In the genomic region with DNA sequence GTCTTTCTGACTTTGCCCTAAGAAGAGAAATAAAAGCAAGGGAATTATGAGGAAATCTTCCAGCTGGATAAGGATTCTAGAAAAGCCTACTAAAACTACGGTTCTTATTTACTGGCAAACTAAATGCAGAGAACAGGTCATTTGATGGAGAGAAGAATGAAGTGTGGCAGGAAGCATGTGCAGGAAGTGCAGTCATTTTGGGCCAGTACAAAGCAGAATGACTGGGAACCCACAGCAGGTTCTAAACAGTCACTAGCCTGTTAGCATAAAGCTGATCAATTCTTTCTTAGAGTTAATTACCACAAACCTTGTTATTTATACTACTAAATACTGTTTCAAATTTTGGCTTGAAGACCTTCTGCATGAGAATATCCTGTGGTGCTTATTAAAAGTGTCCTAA, we compare ENCODE assay signal across 24 cellular contexts. TPM values are rescaled to one million over a fixed set of nuclear protein-coding genes. Genes with fewer than 3 reads are reported as not detected.
DNase-seq lines count a peak whose midpoint lies in the region; ATAC-seq, FAIRE-seq and TF ChIP-seq lines count a peak whose summit lies in the region.
"Had no signal": no experiment of that assay in that cellular context is flagged by ENCODE, and none has a peak within 500 bp of the region (broad histone marks: within the 10 kb centered on the region; RNA-seq: fewer than 3 reads in every experiment).

No MANE protein-coding gene starts in this region.

- H3K36me3 Mint-ChIP-seq in activated CD8-positive, alpha-beta memory T cell treated with anti-CD3 and anti-CD28 coated beads, Interleukin-2, amount 10 ng/mL, durations not matched to agents 7 days and 5 days: peaks cover 2% of the 10 kb centered on the region
- no peaks in the 10 kb centered on the region for H3K36me3 Mint-ChIP-seq in activated CD8-positive, alpha-beta T cell treated with anti-CD3 and anti-CD28 coated beads for 36 hours (ENCODE audit: low read depth)

- H3K9me3 ChIP-seq in keratinocyte (ENCODE audit: control insufficient read depth, low read depth, low read length): no peaks in the 10 kb centered on the region
- H3K9me3 ChIP-seq: SJCRH30 had no signal

- DNase-seq in activated CD8-positive, alpha-beta memory T cell treated with anti-CD3 and anti-CD28 coated beads, Interleukin-2, amount 10 ng/mL, durations not matched to agents 7 days and 5 days: no peak
- DNase-seq in activated CD8-positive, alpha-beta memory T cell treated with anti-CD3 and anti-CD28 coated beads, Interleukin-2, amount 50 U/mL, for 48 hours: no peak
- DNase-seq in GM12892 (ENCODE audit: insufficient read length) (no peak), keratinocyte (ENCODE audit: low read depth, low spot score) (no peak), RCC 7860 (ENCODE audit: low spot score) (no peak), NCI-H2107 (lab: John Stamatoyannopoulos, UW) (no peak)
- no peak for DNase-seq in activated CD8-positive, alpha-beta T cell treated with anti-CD3 and anti-CD28 coated beads for 36 hours
- DNase-seq in central memory CD4-positive, alpha-beta T cell: no peak
- DNase-seq: Kasumi-1; MV-4-11; NCI-H1105; NCI-H1436 treated with DMSO at 0.1 percent for 48 hours; NCI-H1930; NCI-H446 treated with DMSO at 0.1 percent for 48 hours; NCI-H526; NCI-H82; NK-92 treated with Interleukin-12 subunit alpha and Interleukin-12 subunit beta, amount 100 ng/mL, for 24 hours; PC-3; SJCRH30 had no signal

- H3K4me3 Mint-ChIP-seq in activated CD8-positive, alpha-beta memory T cell treated with anti-CD3 and anti-CD28 coated beads, Interleukin-2, amount 10 ng/mL, durations not matched to agents 7 days and 5 days: no peak overlapping the region
- H3K4me3 Mint-ChIP-seq in activated CD8-positive, alpha-beta T cell treated with anti-CD3 and anti-CD28 coated beads for 36 hours: no peak overlapping the region

- no peak for TF ChIP-seq POLR2A in GM12892 (IDR thresholded peaks at IDR 0.05; ENCODE audit: low read depth, low read length)

- dilution Hi-C loops in keratinocyte (cut with MboI; ENCODE audit: extremely low pct_ligation_motif_present, low sequenced_read_pairs): no loop called here

- H3K4me1 ChIP-seq in keratinocyte (ENCODE audit: control insufficient read depth, extremely low read depth, insufficient read depth, low read length): no peaks in the 10 kb centered on the region

- intact Hi-C loops in activated CD8-positive, alpha-beta T cell treated with anti-CD3 and anti-CD28 coated beads for 36 hours (cut with micrococcal nuclease): no loop called here

- no peak overlapping the region for H3K27ac Mint-ChIP-seq in activated CD8-positive, alpha-beta memory T cell treated with anti-CD3 and anti-CD28 coated beads, Interleukin-2, amount 10 ng/mL, durations not matched to agents 7 days and 5 days
- H3K27ac Mint-ChIP-seq in activated CD8-positive, alpha-beta T cell treated with anti-CD3 and anti-CD28 coated beads for 36 hours: no peak overlapping the region

- POLR2A ChIA-PET in activated CD8-positive, alpha-beta T cell treated with anti-CD3 and anti-CD28 coated beads for 36 hours (lab: Charles Lee): no interaction called here

- H3K9me3 Mint-ChIP-seq in activated CD8-positive, alpha-beta memory T cell treated with anti-CD3 and anti-CD28 coated beads, Interleukin-2, amount 10 ng/mL, durations not matched to agents 7 days and 5 days (ENCODE audit: low read depth): no peaks in the 10 kb centered on the region
- H3K9me3 Mint-ChIP-seq in activated CD8-positive, alpha-beta T cell treated with anti-CD3 and anti-CD28 coated beads for 36 hours: no peaks in the 10 kb centered on the region

- H3K27ac ChIP-seq in keratinocyte (ENCODE audit: control insufficient read depth, insufficient read depth, low read length): no peak overlapping the region
- H3K27ac ChIP-seq: SJCRH30 had no signal

- H3K4me2 ChIP-seq in keratinocyte (ENCODE audit: control insufficient read depth, extremely low read depth, insufficient read depth, low read depth, low read length): no peak overlapping the region

- peaks cover 4% of the 10 kb centered on the region for H3K27me3 Mint-ChIP-seq in activated CD8-positive, alpha-beta memory T cell treated with anti-CD3 and anti-CD28 coated beads, Interleukin-2, amount 10 ng/mL, durations not matched to agents 7 days and 5 days
- H3K27me3 Mint-ChIP-seq in activated CD8-positive, alpha-beta T cell treated with anti-CD3 and anti-CD28 coated beads for 36 hours: no peaks in the 10 kb centered on the region

- CTCF ChIA-PET in activated CD8-positive, alpha-beta memory T cell treated with anti-CD3 and anti-CD28 coated beads, Interleukin-2, amount 10 ng/mL, durations not matched to agents 7 days and 5 days (lab: Charles Lee): interaction anchor here (1.0 to 1.8 kb wide), 2 partner anchors 9 to 10 kb away, joined by 3 to 10 read pairs; no protein-coding TSS in a partner anchor
- CTCF ChIA-PET in activated CD8-positive, alpha-beta T cell treated with anti-CD3 and anti-CD28 coated beads for 36 hours (lab: Charles Lee): interaction anchor here (0.7 to 3.8 kb wide), 4 partner anchors 9 to 151 kb away, joined by 3 to 14 read pairs (median 4); no protein-coding TSS in a partner anchor

- ATAC-seq in activated CD8-positive, alpha-beta memory T cell treated with anti-CD3 and anti-CD28 coated beads, Interleukin-2, amount 10 ng/mL, durations not matched to agents 7 days and 5 days: peak; percentile 74
- ATAC-seq in activated CD8-positive, alpha-beta T cell treated with anti-CD3 and anti-CD28 coated beads for 36 hours: peak; percentile 47
- ATAC-seq: HCT116, HepG2, PC-3, Right ventricle myocardium inferior, SK-N-SH treated with all-trans-retinoic acid at 6 μM for 48 hours had no signal

- no peaks in the 10 kb centered on the region for H3K79me2 ChIP-seq in keratinocyte (ENCODE audit: control insufficient read depth, insufficient read depth, low read length)

- no peak overlapping the region for H2AFZ ChIP-seq in keratinocyte (ENCODE audit: control insufficient read depth, low read length)

- H3K9me1 ChIP-seq in keratinocyte (ENCODE audit: control insufficient read depth, extremely low read depth, insufficient read depth, low read length): no peaks in the 10 kb centered on the region

- H3K27me3 ChIP-seq in keratinocyte (ENCODE audit: control insufficient read depth, extremely low read depth, insufficient read depth, low read length): no peaks in the 10 kb centered on the region
- H3K27me3 ChIP-seq: SJCRH30 had no signal

- H3K9ac ChIP-seq in keratinocyte (ENCODE audit: control insufficient read depth, extremely low read depth, insufficient read depth, low read length): no peak overlapping the region

- TF ChIP-seq CTCF in activated CD8-positive, alpha-beta T cell treated with anti-CD3 and anti-CD28 coated beads for 36 hours (IDR thresholded peaks at IDR 0.05): no peak
- TF ChIP-seq CTCF in keratinocyte (optimal IDR thresholded peaks at IDR 0.05 in 1 of 3, IDR thresholded peaks at IDR 0.05 in 1 of 3, conservative IDR thresholded peaks at IDR 0.05 in 1 of 3; ENCODE audit: extremely low read depth in 1 of 3, insufficient read depth in 2 of 3, low read length in 3 of 3): no peak

- H4K20me1 ChIP-seq in keratinocyte (ENCODE audit: control insufficient read depth, extremely low read depth, insufficient read depth, low read length): no peaks in the 10 kb centered on the region

- H3K4me1 Mint-ChIP-seq in activated CD8-positive, alpha-beta memory T cell treated with anti-CD3 and anti-CD28 coated beads, Interleukin-2, amount 10 ng/mL, durations not matched to agents 7 days and 5 days: peaks cover 9% of the 10 kb centered on the region
- peaks cover 2% of the 10 kb centered on the region for H3K4me1 Mint-ChIP-seq in activated CD8-positive, alpha-beta T cell treated with anti-CD3 and anti-CD28 coated beads for 36 hours (ENCODE audit: low read depth)

- H3K4me3 ChIP-seq in keratinocyte (ENCODE audit: control insufficient read depth in 2 of 3, extremely low read depth in 1 of 3, insufficient read depth in 2 of 3, low read depth in 1 of 3, low read length in 3 of 3): no peak overlapping the region
- H3K4me3 ChIP-seq: SJCRH30 had no signal

- H3K36me3 ChIP-seq in keratinocyte (ENCODE audit: control insufficient read depth in 2 of 2, extremely low read depth in 1 of 2, insufficient read depth in 2 of 2, low read length in 2 of 2): no peaks in the 10 kb centered on the region
- H3K36me3 ChIP-seq: SJCRH30 had no signal

- FAIRE-seq in GM12892 (lab: Jason Lieb, UNC): peak; percentile 5
- peak; percentile 13 for FAIRE-seq in keratinocyte (lab: Jason Lieb, UNC)
- FAIRE-seq in RCC 7860 (lab: Jason Lieb, UNC): no peak
- FAIRE-seq: HepG2 had no signal

RNA-seq across cellular contexts. Expression of gene CFAP54, which starts 36.7 kb away (rescaled TPM):
- 1 to 10 TPM in 1 of 2 experiments, under 1 TPM in 1; 0.33 to 1.4 TPM for total RNA-seq in activated CD8-positive, alpha-beta memory T cell treated with anti-CD3 and anti-CD28 coated beads, Interleukin-2, amount 10 ng/mL, durations not matched to agents 7 days and 5 days
- polyA plus RNA-seq in GM12892 (2012; ENCODE audit: missing spikeins): 1.1 TPM
- under 1 TPM; 0.38 to 0.45 TPM for total RNA-seq in activated CD8-positive, alpha-beta T cell treated with anti-CD3 and anti-CD28 coated beads for 36 hours
- polyA plus RNA-seq in keratinocyte: 0.46 to 1.2 TPM (median 0.77 TPM) in 3 replicates
- 0.35 TPM for polyA plus RNA-seq in keratinocyte (2011; ENCODE audit: low read depth)
- polyA plus RNA-seq in keratinocyte (2011; cell fraction: cytosol; rRNA removed): 0.21 and 0.35 TPM in 2 replicates
- polyA plus RNA-seq in keratinocyte (2011; cell fraction: nucleus; rRNA removed): 0.84 and 1.1 TPM in 2 replicates
- 0.89 TPM in 1 of 2 replicates, not detected in the other for polyA plus RNA-seq in keratinocyte (2012; ENCODE audit: low replicate concordance)
- polyA minus RNA-seq in keratinocyte: 0.79 to 4.8 TPM (median 4.4 TPM) in 3 replicates
- polyA minus RNA-seq in keratinocyte (2011; cell fraction: cytosol; rRNA and poly(A)+ RNA removed): 1.3 TPM
- 1.1 and 3.5 TPM in 2 replicates for polyA minus RNA-seq in keratinocyte (2011; cell fraction: nucleus; rRNA and poly(A)+ RNA removed)
- total RNA-seq: HepG2, HT-29 had no signal
- polyA plus RNA-seq: HepG2 had no signal
